In the genomic region with DNA sequence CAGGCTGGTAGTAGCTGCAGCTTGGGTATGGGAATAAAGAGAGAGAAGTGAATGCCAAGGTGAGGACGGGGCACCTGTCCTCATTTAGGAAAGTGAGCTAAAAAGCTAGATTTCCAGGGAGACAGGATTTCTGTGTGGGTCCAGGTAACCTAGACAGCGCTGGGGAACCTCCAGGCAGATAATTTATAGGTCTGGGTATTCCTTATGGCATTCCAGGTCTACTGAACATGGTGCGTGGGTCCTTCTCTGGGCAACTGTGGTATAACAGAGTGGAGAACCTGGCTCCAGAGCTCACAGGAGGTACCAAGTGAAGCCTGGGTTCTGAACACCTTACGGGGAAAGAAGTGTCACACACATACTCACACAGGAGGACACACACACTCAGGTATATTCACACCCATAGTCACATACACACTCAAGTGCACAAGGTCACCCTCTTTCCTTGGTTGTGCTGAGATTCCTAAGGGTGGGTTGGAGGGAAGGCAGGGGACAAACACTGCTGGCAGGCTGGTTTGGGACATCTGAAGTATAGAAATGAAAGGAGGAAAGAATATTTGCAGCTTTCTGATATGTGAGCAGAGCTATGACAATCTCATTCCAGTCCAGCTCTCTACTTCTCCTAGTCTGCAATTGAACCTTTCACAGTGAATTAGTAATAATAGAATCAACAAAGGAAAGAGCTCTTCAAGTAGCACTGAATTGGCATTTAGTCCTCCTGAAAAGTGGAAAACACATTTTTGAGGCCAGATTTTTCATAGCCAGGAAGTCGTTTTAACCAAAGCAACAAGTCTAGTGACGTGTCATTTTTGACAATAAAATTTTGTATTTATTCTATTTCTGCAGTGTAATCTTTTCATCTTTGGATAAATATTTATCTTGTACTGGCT, we compare ENCODE assay signal across 27 cellular contexts. TPM values are rescaled to one million over a fixed set of nuclear protein-coding genes. Genes with fewer than 3 reads are reported as not detected.
DNase-seq lines count a peak whose midpoint lies in the region; ATAC-seq, FAIRE-seq and TF ChIP-seq lines count a peak whose summit lies in the region.
"Had no signal": no experiment of that assay in that cellular context is flagged by ENCODE, and none has a peak within 500 bp of the region (broad histone marks: within the 10 kb centered on the region; RNA-seq: fewer than 3 reads in every experiment).

No MANE protein-coding gene starts in this region.

- no peak for TF ChIP-seq POLR2A in esophagus muscularis mucosa (IDR thresholded peaks at IDR 0.05; ENCODE audit: low read depth)
- TF ChIP-seq POLR2A in GM12892 (IDR thresholded peaks at IDR 0.05; ENCODE audit: low read depth, low read length), result no peak

- no peak overlapping the region for H3K4me3 Mint-ChIP-seq in endodermal cell
- H3K4me3 Mint-ChIP-seq: activated CD4-positive, alpha-beta T cell treated with anti-CD3 and anti-CD28 coated beads, Interleukin-2, amount 10 ng/mL, durations not matched to agents 7 days and 5 days; CD8-positive, alpha-beta T cell had no signal

- WGBS in SK-N-SH (ENCODE audit: low lambda C conversion rate), result 61% methylated on average over 6 of the region's 6 CpGs
- 68% methylated on average over 5 of the region's 6 CpGs for WGBS in esophagus muscularis mucosa
- WGBS in endodermal cell (ENCODE audit: insufficient coverage in 1 of 2, insufficient read length in 1 of 2), 2 experiments, result 88 to 94% methylated on average over 5 to 6 of the region's 6 CpGs

- H3K4me1 ChIP-seq in SK-N-SH (ENCODE audit: control insufficient read depth in 1 of 2, insufficient read depth in 2 of 2, low read depth in 1 of 2, low read length in 1 of 2) (peaks cover 11 to 29% of the 10 kb centered on the region in 2 experiments; a peak in 3 of 4 replicates), esophagus muscularis mucosa (peaks cover 0 to 14% (median 12%) of the 10 kb centered on the region in 4 donors), thoracic aorta (ENCODE audit: control insufficient read depth in 1 of 2, low read depth in 2 of 2) (peaks cover 10 to 39% of the 10 kb centered on the region in 2 donors), endodermal cell (ENCODE audit: control insufficient read depth, insufficient read depth, low read length) (no peaks in the 10 kb centered on the region)

- H3K79me2 ChIP-seq in SK-N-SH (ENCODE audit: insufficient read depth), result no peaks in the 10 kb centered on the region

- no peaks in the 10 kb centered on the region for H3K9me2 ChIP-seq in SK-N-SH

- CTCF ChIA-PET in SK-N-SH (lab: Yijun Ruan, JAX), result interaction anchor here (1.1 to 1.5 kb wide), 3 partner anchors 17 to 205 kb away, joined by 3 to 4 read pairs (median 3); no protein-coding TSS in a partner anchor

- H3K9ac ChIP-seq in SK-N-SH, result no peak overlapping the region
- no peak overlapping the region for H3K9ac ChIP-seq in endodermal cell (ENCODE audit: extremely low read depth, low read length, poor library complexity, severe bottlenecking)
- H3K9ac ChIP-seq: GM23248 had no signal

- no peaks in the 10 kb centered on the region for H3K36me3 Mint-ChIP-seq in endodermal cell (ENCODE audit: low read depth)
- H3K36me3 Mint-ChIP-seq: CD8-positive, alpha-beta T cell had no signal

- POLR2A ChIA-PET in SK-N-SH (lab: Yijun Ruan, JAX), result no interaction called here

- TF ChIP-seq CTCF in C4-2B (conservative IDR thresholded peaks at IDR 0.05) (no peak), SK-N-SH (IDR thresholded peaks at IDR 0.05) (no peak), esophagus muscularis mucosa (IDR thresholded peaks at IDR 0.05) (no peak), thoracic aorta (IDR thresholded peaks at IDR 0.05) (no peak), endodermal cell (conservative IDR thresholded peaks at IDR 0.05) (no peak)

- peak overlapping the region; percentile 41; the same call in 1 of the 2 replicates for H3K4me2 ChIP-seq in SK-N-SH

- H3K27ac Mint-ChIP-seq in endodermal cell, result no peak overlapping the region
- H3K27ac Mint-ChIP-seq: activated CD4-positive, alpha-beta T cell treated with anti-CD3 and anti-CD28 coated beads, Interleukin-2, amount 10 ng/mL, durations not matched to agents 7 days and 5 days; CD8-positive, alpha-beta T cell had no signal

- no peak overlapping the region for H2AFZ ChIP-seq in SK-N-SH (ENCODE audit: low read depth)
- H2AFZ ChIP-seq: GM23248 had no signal

- TF ChIP-seq RAD21 in SK-N-SH (IDR thresholded peaks at IDR 0.05; ENCODE audit: low read length), result no peak

- intact Hi-C loops in esophagus muscularis mucosa (cut with DNase I), result no loop called here

- H3K4me3 ChIP-seq in SK-N-SH (ENCODE audit: low read depth in 2 of 2, low read length in 1 of 2), result no peak overlapping the region
- H3K4me3 ChIP-seq in esophagus muscularis mucosa, result no peak overlapping the region
- H3K4me3 ChIP-seq in thoracic aorta, result no peak overlapping the region
- H3K4me3 ChIP-seq in endodermal cell (ENCODE audit: low read length), result no peak overlapping the region
- H3K4me3 ChIP-seq: GM23248, SK-N-MC, skin epidermis had no signal

- no peak for DNase-seq in SK-N-SH
- peak; percentile 62 for DNase-seq in esophagus muscularis mucosa (ENCODE audit: extremely low spot score)
- DNase-seq in thoracic aorta (ENCODE audit: low spot score), result no peak
- no peak for DNase-seq in GM12892 (ENCODE audit: insufficient read length)
- DNase-seq in kidney glomerular epithelial cell (lab: John Stamatoyannopoulos, UW), result no peak
- no peak for DNase-seq in endodermal cell
- DNase-seq: activated CD4-positive, alpha-beta T cell treated with anti-CD3 and anti-CD28 coated beads, Interleukin-2, amount 10 ng/mL, durations not matched to agents 7 days and 5 days; activated naive CD4-positive, alpha-beta T cell treated with anti-CD3 and anti-CD28 coated beads, Interleukin-2, amount 50 U/mL, for 16 hours; anterior cingulate cortex; CD8-positive, alpha-beta T cell; cerebellar nuclear complex; DMS 273 treated with DMSO at 0.1 percent for 48 hours; foreskin melanocyte; GF-D8; GM23248; KBM-7; left cardiac atrium; mesendoderm; NCI-H1436; NCI-H526; RPMI8226; substantia nigra; WERI-Rb-1 had no signal

- no peaks in the 10 kb centered on the region for H3K27me3 Mint-ChIP-seq in endodermal cell (ENCODE audit: insufficient read depth)

- peaks cover 6% of the 10 kb centered on the region for H3K9me3 Mint-ChIP-seq in endodermal cell
- H3K9me3 Mint-ChIP-seq: activated CD4-positive, alpha-beta T cell treated with anti-CD3 and anti-CD28 coated beads, Interleukin-2, amount 10 ng/mL, durations not matched to agents 7 days and 5 days; CD8-positive, alpha-beta T cell had no signal

- H3K36me3 ChIP-seq in SK-N-SH (replicated peaks in 1 of 2; ENCODE audit: control insufficient read depth in 1 of 2, insufficient read depth in 2 of 2, low read length in 1 of 2) (no peaks in the 10 kb centered on the region), esophagus muscularis mucosa (no peaks in the 10 kb centered on the region), thoracic aorta (no peaks in the 10 kb centered on the region), endodermal cell (ENCODE audit: control insufficient read depth, insufficient read depth, low read length) (no peaks in the 10 kb centered on the region)
- H3K36me3 ChIP-seq: WERI-Rb-1 had no signal

- H3K4me1 Mint-ChIP-seq in endodermal cell, result no peaks in the 10 kb centered on the region

- peaks cover 5% of the 10 kb centered on the region for H3F3A ChIP-seq in SK-N-SH (replicated peaks; ENCODE audit: insufficient read depth)

- no peak for FAIRE-seq in GM12892 (lab: Jason Lieb, UNC)

- ATAC-seq in thoracic aorta (ENCODE audit: insufficient number of reproducible peaks, low FRiP score, low read depth), result no peak
- ATAC-seq: CD8-positive, alpha-beta T cell; left cardiac atrium had no signal

- TF ChIP-seq EP300 in SK-N-SH (IDR thresholded peaks at IDR 0.05; ENCODE audit: borderline replicate concordance in 1 of 2, low read depth in 1 of 2, low read length in 1 of 2) (peak in 1 of 2 experiments; percentile 28; a peak in 1 of 4 replicates), esophagus muscularis mucosa (IDR thresholded peaks at IDR 0.05) (no peak)

- H4K20me1 ChIP-seq in SK-N-SH (ENCODE audit: insufficient read depth), result no peaks in the 10 kb centered on the region

- H3K9me3 ChIP-seq in SK-N-SH (no peaks in the 10 kb centered on the region), esophagus muscularis mucosa (no peaks in the 10 kb centered on the region), thoracic aorta (no peaks in the 10 kb centered on the region), endodermal cell (ENCODE audit: control insufficient read depth, low read length) (no peaks in the 10 kb centered on the region)

- H3K27me3 ChIP-seq in SK-N-SH (ENCODE audit: insufficient read depth) (no peaks in the 10 kb centered on the region), esophagus muscularis mucosa (peaks cover 0 to 2% (median 0%) of the 10 kb centered on the region in 4 donors), thoracic aorta (replicated peaks; ENCODE audit: insufficient read depth) (no peaks in the 10 kb centered on the region), endodermal cell (ENCODE audit: control insufficient read depth, insufficient read depth, low read length, poor library complexity, severe bottlenecking) (no peaks in the 10 kb centered on the region)

- H3K27ac ChIP-seq in C4-2B (peak overlapping the region; percentile 77), SK-N-SH (ENCODE audit: low read depth in 2 of 2, low read length in 1 of 2) (peak overlapping the region in 1 of 2 experiments; percentile 54; a peak in 1 of 4 replicates), esophagus muscularis mucosa (replicated peaks in 1 of 4) (no peak overlapping the region), thoracic aorta (peak overlapping the region; percentile 29 to 62), endodermal cell (ENCODE audit: low read depth, low read length) (no peak overlapping the region)
- H3K27ac ChIP-seq: epithelial cell of prostate, GM23248, SK-N-MC, WERI-Rb-1 had no signal

TF ChIP-seq in SK-N-SH, 30 proteins besides CTCF, POLR2A, EP300 and RAD21 (continues in another document):
- TF ChIP-seq SIN3A (IDR thresholded peaks at IDR 0.05; ENCODE audit: borderline replicate concordance, low read depth, low read length), result no peak
- peak; percentile 79 for TF ChIP-seq TCF12 (IDR thresholded peaks at IDR 0.05)
- TF ChIP-seq, protein P1, sequence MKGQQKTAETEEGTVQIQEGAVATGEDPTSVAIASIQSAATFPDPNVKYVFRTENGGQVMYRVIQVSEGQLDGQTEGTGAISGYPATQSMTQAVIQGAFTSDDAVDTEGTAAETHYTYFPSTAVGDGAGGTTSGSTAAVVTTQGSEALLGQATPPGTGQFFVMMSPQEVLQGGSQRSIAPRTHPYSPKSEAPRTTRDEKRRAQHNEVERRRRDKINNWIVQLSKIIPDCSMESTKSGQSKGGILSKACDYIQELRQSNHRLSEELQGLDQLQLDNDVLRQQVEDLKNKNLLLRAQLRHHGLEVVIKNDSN (IDR thresholded peaks at IDR 0.05; ENCODE audit: borderline replicate concordance, low read depth), result no peak

RNA-seq across cellular contexts. Expression of a gene that starts 37.4 kb away (rescaled TPM):
- 0.49 and 0.52 TPM in 2 replicates for polyA plus RNA-seq in SK-N-SH (2012; rRNA removed)
- polyA plus RNA-seq in SK-N-SH (2012; cell fraction: cytosol; rRNA removed), result 0.29 and 0.53 TPM in 2 replicates
- 1.0 and 1.1 TPM in 2 replicates for polyA plus RNA-seq in SK-N-SH (2012; cell fraction: nucleus; rRNA removed)
- total RNA-seq in esophagus muscularis mucosa, result 10 to 100 TPM in 2 of 4 donors, 1 to 10 TPM in 2; 3.3 to 15.8 (median 8.6) TPM
- total RNA-seq in thoracic aorta, result 100 to 1,000 TPM; 246 to 360 TPM
- 0.36 TPM for polyA plus RNA-seq in GM12892 (2012; ENCODE audit: missing spikeins)
- 1 to 10 TPM in 1 of 2 donors, under 1 TPM in 1; 0.35 to 1.4 TPM for total RNA-seq in endodermal cell
- polyA plus RNA-seq in endodermal cell (2013, experiment 1 of 2), result 1.8 TPM
- 1.3 TPM for polyA plus RNA-seq in endodermal cell (2013, experiment 2 of 2)
- total RNA-seq: CD8-positive, alpha-beta T cell had no signal

Comparison
In these comparisons a context has a peak if more than half of its experiments do, and no peak if none do; other contexts are left out.
1. H3K27ac ChIP-seq: peak in C4-2B (single experiment) and thoracic aorta (2 of 2); none in esophagus muscularis mucosa (0 of 4) and endodermal cell (single experiment).
2. RNA of a gene that starts 37.4 kb away (total RNA-seq): 246 to 360 TPM in thoracic aorta; 3.3 to 15.8 TPM in esophagus muscularis mucosa and 0.35 to 1.4 TPM in endodermal cell; every median in the first group is over 10 times any median in the second.